ENCODE assay signal across 9 cellular contexts in the genomic region with DNA sequence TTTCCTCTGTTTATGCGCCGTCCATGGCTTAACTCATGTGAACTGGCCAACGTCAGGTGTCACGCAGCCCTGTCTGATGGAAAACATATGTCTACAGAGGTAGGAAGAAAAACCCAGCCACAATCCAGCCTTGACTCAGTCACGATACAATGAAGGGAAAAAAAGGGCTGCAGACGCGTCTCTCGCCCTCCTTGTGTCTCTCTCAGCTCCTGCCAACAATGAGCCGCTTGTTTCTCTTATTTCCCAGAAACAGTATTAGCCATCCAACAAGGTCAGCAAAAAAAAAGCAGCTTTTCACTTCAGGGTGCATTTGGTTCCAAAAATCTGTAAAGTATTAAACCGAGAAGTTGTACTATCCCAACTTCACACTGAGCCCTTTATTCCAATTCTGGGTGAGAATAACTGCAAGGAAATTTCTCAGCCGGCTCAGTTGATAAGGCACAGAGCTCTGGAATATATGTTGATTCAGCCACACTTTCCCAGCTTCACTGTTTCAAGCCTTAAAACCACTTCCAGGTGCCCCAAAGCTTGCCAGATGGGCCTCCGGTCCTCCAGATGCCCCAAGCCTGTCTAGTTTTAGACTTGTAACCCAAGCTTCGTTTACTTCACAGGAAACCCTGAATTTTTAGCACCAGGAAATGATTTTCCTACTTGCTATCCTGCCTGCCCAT.
DNase-seq lines count a peak whose midpoint lies in the region; ATAC-seq and TF ChIP-seq lines count a peak whose summit lies in the region.
"Had no signal": no experiment of that assay in that cellular context is flagged by ENCODE, and none has a peak within 500 bp of the region (broad histone marks: within the 10 kb centered on the region; RNA-seq: fewer than 3 reads in every experiment).

No MANE protein-coding gene starts in this region.

- H3K27me3 ChIP-seq in lower lobe of right lung (ENCODE audit: low read depth) (no peaks in the 10 kb centered on the region), MM.1S (replicated peaks; ENCODE audit: insufficient read depth, low read length) (no peaks in the 10 kb centered on the region)

- no peaks in the 10 kb centered on the region for H3K36me3 ChIP-seq in lower lobe of right lung
- no peaks in the 10 kb centered on the region for H3K36me3 ChIP-seq in MM.1S (replicated peaks; ENCODE audit: insufficient read depth, low read length)

- H3K4me1 ChIP-seq in lower lobe of right lung (peaks cover 32% of the 10 kb centered on the region), MM.1S (ENCODE audit: low read length) (no peaks in the 10 kb centered on the region)

- TF ChIP-seq CTCF in endothelial cell (IDR thresholded peaks at IDR 0.05; ENCODE audit: unreplicated experiment) (no peak), lower lobe of right lung (IDR thresholded peaks at IDR 0.05) (no peak), MM.1S (IDR thresholded peaks at IDR 0.05; ENCODE audit: low read length) (no peak), natural killer cell (IDR thresholded peaks at IDR 0.05) (no peak)

- DNase-seq in NCI-H524 (lab: John Stamatoyannopoulos, UW) (peak; percentile 58 to 80), endothelial cell (ENCODE audit: low spot score) (no peak), lower lobe of right lung (no peak), superior temporal gyrus (ENCODE audit: extremely low spot score) (peak; percentile 53), EL (no peak), MM.1S (no peak), natural killer cell (no peak)
- DNase-seq: T-cell had no signal

- no peaks in the 10 kb centered on the region for H3K9me3 Mint-ChIP-seq in endothelial cell (ENCODE audit: unreplicated experiment)
- H3K9me3 Mint-ChIP-seq in natural killer cell = no peaks in the 10 kb centered on the region
- H3K9me3 Mint-ChIP-seq: T-cell had no signal

- no peak overlapping the region for H3K4me2 ChIP-seq in MM.1S (ENCODE audit: low read depth, low read length)

- H3K9me3 ChIP-seq in lower lobe of right lung (no peaks in the 10 kb centered on the region), MM.1S (replicated peaks; ENCODE audit: insufficient read depth, low read length) (no peaks in the 10 kb centered on the region)

- no peak overlapping the region for H3K9ac ChIP-seq in MM.1S (ENCODE audit: low read length)

- H3K4me3 Mint-ChIP-seq in endothelial cell (ENCODE audit: unreplicated experiment) (no peak overlapping the region), natural killer cell (no peak overlapping the region)
- H3K4me3 Mint-ChIP-seq: T-cell had no signal

- H3K9me2 ChIP-seq in MM.1S (replicated peaks; ENCODE audit: insufficient read depth, low read length) = no peaks in the 10 kb centered on the region

- H3K4me3 ChIP-seq in lower lobe of right lung = no peak overlapping the region
- H3K4me3 ChIP-seq in MM.1S (ENCODE audit: low read length) = no peak overlapping the region

- no peak overlapping the region for H2AFZ ChIP-seq in MM.1S (ENCODE audit: low read length)

- H3K27ac ChIP-seq in lower lobe of right lung (peak overlapping the region; percentile 25), MM.1S (ENCODE audit: low read length) (no peak overlapping the region)

- ATAC-seq in lower lobe of right lung = peak; percentile 21 to 39
- ATAC-seq in GM21576 (IDR thresholded peaks at IDR 0.05; ENCODE audit: unreplicated experiment) = no peak
- no peak for ATAC-seq in natural killer cell
- ATAC-seq: T-cell had no signal

- peak overlapping the region; percentile 95 for H3K27ac Mint-ChIP-seq in endothelial cell (ENCODE audit: unreplicated experiment)
- H3K27ac Mint-ChIP-seq in natural killer cell = no peak overlapping the region
- H3K27ac Mint-ChIP-seq: T-cell had no signal

- peaks cover 23% of the 10 kb centered on the region for H3K36me3 Mint-ChIP-seq in endothelial cell (ENCODE audit: low read depth, unreplicated experiment)
- no peaks in the 10 kb centered on the region for H3K36me3 Mint-ChIP-seq in natural killer cell
- H3K36me3 Mint-ChIP-seq: T-cell had no signal

- H3F3A ChIP-seq in MM.1S (ENCODE audit: insufficient read depth, low read length) = no peaks in the 10 kb centered on the region

- peaks cover 66% of the 10 kb centered on the region for H3K4me1 Mint-ChIP-seq in endothelial cell (ENCODE audit: unreplicated experiment)
- no peaks in the 10 kb centered on the region for H3K4me1 Mint-ChIP-seq in natural killer cell
- H3K4me1 Mint-ChIP-seq: T-cell had no signal

- intact Hi-C loops in lower lobe of right lung (cut with DNase I) = no loop called here
- intact Hi-C loops in natural killer cell (cut with micrococcal nuclease) = no loop called here

- H3K27me3 Mint-ChIP-seq in endothelial cell (ENCODE audit: unreplicated experiment) (peaks cover 15% of the 10 kb centered on the region), natural killer cell (ENCODE audit: low read depth in 2 of 2) (peaks cover 3 to 25% of the 10 kb centered on the region in 2 donors)

- no peaks in the 10 kb centered on the region for H3K79me2 ChIP-seq in MM.1S (ENCODE audit: low read length)

- no peaks in the 10 kb centered on the region for H4K20me1 ChIP-seq in MM.1S (ENCODE audit: insufficient read depth, low read length)

Comparison
In these comparisons a context has a peak if more than half of its experiments do, and no peak if none do; other contexts are left out.
1. DNase-seq: peak in NCI-H524 (2 of 2) and superior temporal gyrus (single experiment); none in endothelial cell (single experiment), lower lobe of right lung (single experiment), EL (single experiment), MM.1S (single experiment) and natural killer cell (single experiment).
2. ATAC-seq: peak in lower lobe of right lung (2 of 2); none in GM21576 (single experiment) and natural killer cell (0 of 3).